ENCODE assay signal across 36 cellular contexts in the genomic region with DNA sequence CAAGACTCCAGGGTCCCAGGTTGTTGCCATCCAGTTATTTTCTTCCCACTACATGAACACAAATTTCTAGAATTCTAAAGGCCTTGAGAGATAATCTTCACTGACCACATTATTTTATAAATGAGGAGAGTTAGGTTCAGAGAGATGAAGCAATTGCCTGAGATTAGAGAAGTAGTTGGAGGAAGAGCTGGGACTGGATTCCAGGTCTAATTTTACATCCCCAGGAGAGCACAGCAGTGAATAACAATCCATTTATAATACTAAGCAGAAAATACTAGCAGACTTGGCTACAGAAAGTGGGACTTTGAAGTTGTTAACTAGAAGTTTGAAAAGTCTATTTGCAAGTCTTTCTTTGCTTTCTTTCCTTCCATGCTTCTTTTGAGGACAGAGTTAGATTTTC.
"Had no signal": no experiment of that assay in that cellular context is flagged by ENCODE, and none has a peak within 500 bp of the region (broad histone marks: within the 10 kb centered on the region; RNA-seq: fewer than 3 reads in every experiment).

No MANE protein-coding gene starts in this region.

- H3K4me3 ChIP-seq: breast epithelium, cardiac muscle cell, colonic mucosa, esophagus squamous epithelium, gastroesophageal sphincter, heart right ventricle, hepatocyte had no signal

- H3K9me3 Mint-ChIP-seq: activated CD4-positive, alpha-beta memory T cell treated with anti-CD3 and anti-CD28 coated beads for 36 hours; activated CD4-positive, alpha-beta T cell treated with anti-CD3 and anti-CD28 coated beads, Interleukin-2, amount 10 ng/mL, durations not matched to agents 24 days and 14 days; activated naive CD4-positive, alpha-beta T cell treated with anti-CD3 and anti-CD28 coated beads, Interleukin-2, amount 10 ng/mL, durations not matched to agents 7 days and 5 days; activated naive CD4-positive, alpha-beta T cell treated with anti-CD3 and anti-CD28 coated beads, Interleukin-2, amount 50 U/mL, for 72 hours; activated naive CD8-positive, alpha-beta T cell treated with anti-CD3 and anti-CD28 coated beads, Interleukin-2, amount 10 ng/mL, durations not matched to agents 7 days and 5 days; activated T-cell treated with anti-CD3 and anti-CD28 coated beads, Interleukin-2, amount 50 U/mL, for 72 hours; T-helper 2 cell treated with Interferon-gamma antibody and Interleukin-4, amounts not matched to agents 5 μg/mL and 100 μg/mL, for 36 hours had no signal

- DNase-seq: activated CD4-positive, alpha-beta memory T cell treated with anti-CD3 and anti-CD28 coated beads for 36 hours; activated CD4-positive, alpha-beta T cell treated with anti-CD3 and anti-CD28 coated beads for 36 hours; activated CD4-positive, alpha-beta T cell treated with anti-CD3 and anti-CD28 coated beads, Interleukin-2, amount 10 ng/mL, durations not matched to agents 24 days and 14 days; activated CD4-positive, CD25-positive, alpha-beta regulatory T cell; activated CD4-positive, CD25-positive, alpha-beta regulatory T cell treated with anti-CD3 and anti-CD28 coated beads, Interleukin-2, amount 50 U/mL, for 72 hours; activated CD8-positive, alpha-beta memory T cell treated with anti-CD3 and anti-CD28 coated beads, Interleukin-2, amount 10 ng/mL, durations not matched to agents 7 days and 5 days; activated CD8-positive, alpha-beta memory T cell treated with anti-CD3 and anti-CD28 coated beads, Interleukin-2, amount 50 U/mL, for 4 hours; activated CD8-positive, alpha-beta T cell treated with anti-CD3 and anti-CD28 coated beads, Interleukin-2, amount 10 ng/mL, durations not matched to agents 7 days and 5 days; activated gamma-delta T cell; activated naive CD4-positive, alpha-beta T cell; activated naive CD4-positive, alpha-beta T cell treated with anti-CD3 and anti-CD28 coated beads, Interleukin-2, amount 10 ng/mL, durations not matched to agents 7 days and 5 days; activated naive CD8-positive, alpha-beta T cell treated with anti-CD3 and anti-CD28 coated beads, Interleukin-2, amount 10 ng/mL, durations not matched to agents 7 days and 5 days; activated T-cell treated with anti-CD3 and anti-CD28 coated beads, Interleukin-2, amount 50 U/mL, for 1 hour; activated T-cell treated with anti-CD3 and anti-CD28 coated beads, Interleukin-2, amount 50 U/mL, for 72 hours; amygdala; aorta; central memory CD4-positive, alpha-beta T cell; cerebellar nuclear complex; colonic mucosa; effector CD8-positive, alpha-beta T cell; esophagus squamous epithelium; foreskin melanocyte; heart right ventricle; T-helper 1 cell; T-helper 17 cell; T1000 had no signal

- H3K4me3 Mint-ChIP-seq: activated CD4-positive, alpha-beta memory T cell treated with anti-CD3 and anti-CD28 coated beads for 36 hours; activated CD4-positive, alpha-beta T cell treated with anti-CD3 and anti-CD28 coated beads for 36 hours; activated CD4-positive, alpha-beta T cell treated with anti-CD3 and anti-CD28 coated beads, Interleukin-2, amount 10 ng/mL, durations not matched to agents 24 days and 14 days; activated CD8-positive, alpha-beta memory T cell treated with anti-CD3 and anti-CD28 coated beads, Interleukin-2, amount 10 ng/mL, durations not matched to agents 7 days and 5 days; activated CD8-positive, alpha-beta T cell treated with anti-CD3 and anti-CD28 coated beads, Interleukin-2, amount 10 ng/mL, durations not matched to agents 7 days and 5 days; activated naive CD4-positive, alpha-beta T cell treated with anti-CD3 and anti-CD28 coated beads, Interleukin-2, amount 10 ng/mL, durations not matched to agents 7 days and 5 days; activated naive CD8-positive, alpha-beta T cell treated with anti-CD3 and anti-CD28 coated beads, Interleukin-2, amount 10 ng/mL, durations not matched to agents 7 days and 5 days; activated T-cell treated with anti-CD3 and anti-CD28 coated beads, Interleukin-2, amount 50 U/mL, for 72 hours; brain; T-helper 17 cell; T-helper 2 cell treated with Interferon-gamma antibody and Interleukin-4, amounts not matched to agents 5 μg/mL and 100 μg/mL, for 36 hours had no signal

- H3K27ac ChIP-seq: breast epithelium, cardiac muscle cell, colonic mucosa, epithelial cell of prostate, esophagus squamous epithelium, gastroesophageal sphincter, heart right ventricle, hepatocyte had no signal

- H3K36me3 ChIP-seq: breast epithelium, cardiac muscle cell, colonic mucosa, esophagus squamous epithelium, gastroesophageal sphincter, heart right ventricle had no signal

- H3K4me1 Mint-ChIP-seq: activated CD4-positive, alpha-beta T cell treated with anti-CD3 and anti-CD28 coated beads for 36 hours; activated CD4-positive, alpha-beta T cell treated with anti-CD3 and anti-CD28 coated beads, Interleukin-2, amount 10 ng/mL, durations not matched to agents 24 days and 14 days; activated CD8-positive, alpha-beta memory T cell treated with anti-CD3 and anti-CD28 coated beads, Interleukin-2, amount 10 ng/mL, durations not matched to agents 7 days and 5 days; brain; T-helper 17 cell had no signal

- ATAC-seq: activated CD4-positive, alpha-beta T cell treated with anti-CD3 and anti-CD28 coated beads for 36 hours; activated CD8-positive, alpha-beta memory T cell treated with anti-CD3 and anti-CD28 coated beads, Interleukin-2, amount 10 ng/mL, durations not matched to agents 7 days and 5 days; activated CD8-positive, alpha-beta T cell treated with anti-CD3 and anti-CD28 coated beads, Interleukin-2, amount 10 ng/mL, durations not matched to agents 7 days and 5 days; activated naive CD4-positive, alpha-beta T cell treated with anti-CD3 and anti-CD28 coated beads, Interleukin-2, amount 50 U/mL, for 72 hours; activated T-cell treated with anti-CD3 and anti-CD28 coated beads, Interleukin-2, amount 50 U/mL, for 72 hours; gastroesophageal sphincter; heart right ventricle; T-helper 17 cell had no signal

- H3K4me1 ChIP-seq: breast epithelium, colonic mucosa, esophagus squamous epithelium, gastroesophageal sphincter, heart right ventricle had no signal

- FAIRE-seq: endometrium, endothelial cell of umbilical vein had no signal

- H3K27me3 ChIP-seq: cardiac muscle cell, colonic mucosa, esophagus squamous epithelium, gastroesophageal sphincter, hepatocyte had no signal

- H3K4me2 ChIP-seq: hepatocyte had no signal

- H3K79me2 ChIP-seq: hepatocyte had no signal

- H2AFZ ChIP-seq: hepatocyte had no signal

- H3K27ac Mint-ChIP-seq: activated CD4-positive, alpha-beta memory T cell treated with anti-CD3 and anti-CD28 coated beads for 36 hours; activated CD4-positive, alpha-beta T cell treated with anti-CD3 and anti-CD28 coated beads for 36 hours; activated CD4-positive, alpha-beta T cell treated with anti-CD3 and anti-CD28 coated beads, Interleukin-2, amount 10 ng/mL, durations not matched to agents 24 days and 14 days; activated CD8-positive, alpha-beta memory T cell treated with anti-CD3 and anti-CD28 coated beads, Interleukin-2, amount 10 ng/mL, durations not matched to agents 7 days and 5 days; activated CD8-positive, alpha-beta T cell treated with anti-CD3 and anti-CD28 coated beads, Interleukin-2, amount 10 ng/mL, durations not matched to agents 7 days and 5 days; activated naive CD4-positive, alpha-beta T cell treated with anti-CD3 and anti-CD28 coated beads, Interleukin-2, amount 10 ng/mL, durations not matched to agents 7 days and 5 days; activated naive CD4-positive, alpha-beta T cell treated with anti-CD3 and anti-CD28 coated beads, Interleukin-2, amount 50 U/mL, for 72 hours; activated naive CD8-positive, alpha-beta T cell treated with anti-CD3 and anti-CD28 coated beads, Interleukin-2, amount 10 ng/mL, durations not matched to agents 7 days and 5 days; activated T-cell treated with anti-CD3 and anti-CD28 coated beads, Interleukin-2, amount 50 U/mL, for 72 hours; brain; T-helper 17 cell; T-helper 2 cell treated with Interferon-gamma antibody and Interleukin-4, amounts not matched to agents 5 μg/mL and 100 μg/mL, for 36 hours had no signal

- H3K9me3 ChIP-seq: colonic mucosa, esophagus squamous epithelium, gastroesophageal sphincter had no signal

- H3K36me3 Mint-ChIP-seq: activated CD4-positive, alpha-beta memory T cell treated with anti-CD3 and anti-CD28 coated beads for 36 hours; activated CD8-positive, alpha-beta memory T cell treated with anti-CD3 and anti-CD28 coated beads, Interleukin-2, amount 10 ng/mL, durations not matched to agents 7 days and 5 days; activated naive CD4-positive, alpha-beta T cell treated with anti-CD3 and anti-CD28 coated beads, Interleukin-2, amount 10 ng/mL, durations not matched to agents 7 days and 5 days; activated naive CD4-positive, alpha-beta T cell treated with anti-CD3 and anti-CD28 coated beads, Interleukin-2, amount 50 U/mL, for 72 hours; activated naive CD8-positive, alpha-beta T cell treated with anti-CD3 and anti-CD28 coated beads, Interleukin-2, amount 10 ng/mL, durations not matched to agents 7 days and 5 days; brain had no signal

- H3K27me3 Mint-ChIP-seq: activated CD4-positive, alpha-beta memory T cell treated with anti-CD3 and anti-CD28 coated beads for 36 hours; activated CD4-positive, alpha-beta T cell treated with anti-CD3 and anti-CD28 coated beads for 36 hours; activated CD4-positive, alpha-beta T cell treated with anti-CD3 and anti-CD28 coated beads, Interleukin-2, amount 10 ng/mL, durations not matched to agents 24 days and 14 days; activated naive CD4-positive, alpha-beta T cell treated with anti-CD3 and anti-CD28 coated beads, Interleukin-2, amount 10 ng/mL, durations not matched to agents 7 days and 5 days; activated naive CD8-positive, alpha-beta T cell treated with anti-CD3 and anti-CD28 coated beads, Interleukin-2, amount 10 ng/mL, durations not matched to agents 7 days and 5 days; brain had no signal
